ENCODE assay signal across 9 cellular contexts in genomic region chr1:99659755-99660210, GRCh38. TPM values are rescaled to one million over a fixed set of nuclear protein-coding genes. Genes with fewer than 3 reads are reported as not detected.
A peak's percentile ranks its signal among the peaks of the same experiment; 100 is the strongest.
DNase-seq lines count a peak whose midpoint lies in the region; ATAC-seq and TF ChIP-seq lines count a peak whose summit lies in the region.
"Had no signal": no experiment of that assay in that cellular context is flagged by ENCODE, and none has a peak within 500 bp of the region (broad histone marks: within the 10 kb centered on the region; RNA-seq: fewer than 3 reads in every experiment).

No MANE protein-coding gene starts in this region.

- peak; percentile 70 for ATAC-seq in left lung
- peak; percentile 25 for ATAC-seq in upper lobe of right lung
- ATAC-seq in mucosa of descending colon, result no peak
- ATAC-seq: stimulated activated naive CD8-positive, alpha-beta T cell treated with anti-CD3 and anti-CD28 coated beads, Interleukin-15, amount 100 ng/mL, for 72 hours had no signal

- peak overlapping the region in 1 of 3 donors; percentile 12 for H3K4me3 ChIP-seq in breast epithelium
- no peak overlapping the region for H3K4me3 ChIP-seq in left lung
- H3K4me3 ChIP-seq in upper lobe of right lung, result no peak overlapping the region
- no peak overlapping the region for H3K4me3 ChIP-seq in mucosa of descending colon

- no peaks in the 10 kb centered on the region for H3K36me3 ChIP-seq in breast epithelium
- H3K36me3 ChIP-seq in left lung, result no peaks in the 10 kb centered on the region
- no peaks in the 10 kb centered on the region for H3K36me3 ChIP-seq in upper lobe of right lung
- no peaks in the 10 kb centered on the region for H3K36me3 ChIP-seq in mucosa of descending colon (ENCODE audit: low read depth)

- H3K27me3 ChIP-seq in breast epithelium, result no peaks in the 10 kb centered on the region
- no peaks in the 10 kb centered on the region for H3K27me3 ChIP-seq in left lung
- no peaks in the 10 kb centered on the region for H3K27me3 ChIP-seq in upper lobe of right lung

- intact Hi-C loops in breast epithelium (cut with DNase I; ENCODE audit: low total_unique reads) (no loop called here), left lung (cut with DNase I) (no loop called here), upper lobe of right lung (cut with DNase I) (no loop called here), mucosa of descending colon (cut with DNase I, micrococcal nuclease) (no loop called here), head of caudate nucleus (cut with DNase I) (no loop called here)

- TF ChIP-seq POLR2A in breast epithelium (IDR thresholded peaks at IDR 0.05), result no peak

- peaks cover 0 to 13% of the 10 kb centered on the region in 2 donors for H3K4me1 ChIP-seq in breast epithelium
- H3K4me1 ChIP-seq in left lung, result peaks cover 2 to 12% of the 10 kb centered on the region in 2 donors
- peaks cover 4% of the 10 kb centered on the region for H3K4me1 ChIP-seq in upper lobe of right lung
- H3K4me1 ChIP-seq in mucosa of descending colon (ENCODE audit: low read depth), result no peaks in the 10 kb centered on the region

- DNase-seq in DMS 273 (lab: John Stamatoyannopoulos, UW; ENCODE audit: unreplicated experiment), result peak; percentile 52
- DNase-seq in DMS 273 treated with DMSO at 0.1 percent for 48 hours (lab: John Stamatoyannopoulos, UW), result no peak
- DNase-seq in breast epithelium (ENCODE audit: low spot score in 2 of 2), result peak in 1 of 2 donors; percentile 36
- DNase-seq in left lung, result no peak
- DNase-seq in upper lobe of right lung, result no peak
- DNase-seq in mucosa of descending colon, result no peak
- no peak for DNase-seq in EL
- DNase-seq in head of caudate nucleus, result no peak
- DNase-seq: stimulated activated naive CD8-positive, alpha-beta T cell treated with anti-CD3 and anti-CD28 coated beads, Interleukin-15, amount 100 ng/mL, for 72 hours had no signal

- TF ChIP-seq CTCF in breast epithelium (IDR thresholded peaks at IDR 0.05), result no peak
- TF ChIP-seq CTCF in left lung (IDR thresholded peaks at IDR 0.05), result no peak
- no peak for TF ChIP-seq CTCF in upper lobe of right lung (IDR thresholded peaks at IDR 0.05)
- TF ChIP-seq CTCF in mucosa of descending colon (IDR thresholded peaks at IDR 0.05), result no peak

- H3K27ac ChIP-seq in breast epithelium (peak overlapping the region; percentile 81 to 88), left lung (peak overlapping the region in 1 of 2 donors; percentile 39), upper lobe of right lung (peak overlapping the region; percentile 58)

- no peaks in the 10 kb centered on the region for H3K9me3 ChIP-seq in breast epithelium
- H3K9me3 ChIP-seq in left lung, result no peaks in the 10 kb centered on the region
- no peaks in the 10 kb centered on the region for H3K9me3 ChIP-seq in upper lobe of right lung
- H3K9me3 ChIP-seq in mucosa of descending colon, result no peaks in the 10 kb centered on the region

RNA-seq across cellular contexts. Expression of gene PALMD, which starts 13.9 kb away (rescaled TPM):
- total RNA-seq in breast epithelium (10 to 100 TPM; 35.3 to 96.7 (median 77.7) TPM), left lung (10 to 100 TPM; 14.3 to 22.5 TPM), upper lobe of right lung (21.5 TPM), mucosa of descending colon (1 to 10 TPM; 1.6 to 4.4 (median 4.3) TPM)
